Comparison of ENCODE assay signal across 10 cellular contexts in genomic region chr9:133119039-133119438, GRCh38. TPM values are rescaled to one million over a fixed set of nuclear protein-coding genes. Genes with fewer than 3 reads are reported as not detected.
DNase-seq lines count a peak whose midpoint lies in the region; ATAC-seq and TF ChIP-seq lines count a peak whose summit lies in the region.
"Had no signal": no experiment of that assay in that cellular context is flagged by ENCODE, and none has a peak within 500 bp of the region (broad histone marks: within the 10 kb centered on the region; RNA-seq: fewer than 3 reads in every experiment).

No MANE protein-coding gene starts in this region.

- TF ChIP-seq EP300 in suprapubic skin (IDR thresholded peaks at IDR 0.05): no peak

- no peaks in the 10 kb centered on the region for H3K9me3 Mint-ChIP-seq in T-helper 1 cell treated with Interleukin-12 subunit alpha and Interleukin-12 subunit beta and Interleukin-4 antibody, amounts not matched to agents 30 μg/mL and 1 μg/mL, for 36 hours

- H3K4me1 Mint-ChIP-seq in T-helper 1 cell treated with Interleukin-12 subunit alpha and Interleukin-12 subunit beta and Interleukin-4 antibody, amounts not matched to agents 30 μg/mL and 1 μg/mL, for 36 hours (ENCODE audit: low read depth): peaks cover 58% of the 10 kb centered on the region

- DNase-seq in T-helper 1 cell: no peak
- no peak for DNase-seq in colonic mucosa
- DNase-seq in medulla oblongata (ENCODE audit: extremely low spot score): peak; percentile 89
- DNase-seq in suprapubic skin (ENCODE audit: low spot score in 2 of 2): peak in 1 of 2 donors; percentile 87
- DNase-seq in NOMO-1 (lab: John Stamatoyannopoulos, UW; ENCODE audit: unreplicated experiment in 2 of 2): no peak
- DNase-seq: SHP77 treated with DMSO at 0.1 percent for 48 hours had no signal

- intact Hi-C loops in colonic mucosa (cut with DNase I): no loop called here

- H3K36me3 ChIP-seq in colonic mucosa (no peaks in the 10 kb centered on the region), suprapubic skin (no peaks in the 10 kb centered on the region)
- H3K36me3 ChIP-seq: pancreas had no signal

- H3K9ac ChIP-seq in colonic mucosa (ENCODE audit: low read depth in 2 of 2, low read length in 2 of 2): peak overlapping the region; percentile 46 to 53

- peak overlapping the region; percentile 71 for H3K27ac Mint-ChIP-seq in T-helper 1 cell treated with Interleukin-12 subunit alpha and Interleukin-12 subunit beta and Interleukin-4 antibody, amounts not matched to agents 30 μg/mL and 1 μg/mL, for 36 hours

- H3K9me3 ChIP-seq in colonic mucosa (no peaks in the 10 kb centered on the region), suprapubic skin (no peaks in the 10 kb centered on the region)
- H3K9me3 ChIP-seq: pancreas had no signal

- H3K27ac ChIP-seq in colonic mucosa: peak overlapping the region; percentile 22
- peak overlapping the region; percentile 98 for H3K27ac ChIP-seq in suprapubic skin

- peak overlapping the region; percentile 87 for H3K4me3 ChIP-seq in colonic mucosa
- H3K4me3 ChIP-seq in suprapubic skin: peak overlapping the region; percentile 93

- H3K27me3 Mint-ChIP-seq in T-helper 1 cell treated with Interleukin-12 subunit alpha and Interleukin-12 subunit beta and Interleukin-4 antibody, amounts not matched to agents 30 μg/mL and 1 μg/mL, for 36 hours (ENCODE audit: low read depth): no peaks in the 10 kb centered on the region

- no peak for TF ChIP-seq POLR2A in suprapubic skin (IDR thresholded peaks at IDR 0.05)

- H3K36me3 Mint-ChIP-seq in T-helper 1 cell treated with Interleukin-12 subunit alpha and Interleukin-12 subunit beta and Interleukin-4 antibody, amounts not matched to agents 30 μg/mL and 1 μg/mL, for 36 hours (ENCODE audit: low read depth): peaks cover 6% of the 10 kb centered on the region

- peak overlapping the region; percentile 71 for H3K4me3 Mint-ChIP-seq in T-helper 1 cell treated with Interleukin-12 subunit alpha and Interleukin-12 subunit beta and Interleukin-4 antibody, amounts not matched to agents 30 μg/mL and 1 μg/mL, for 36 hours

- WGBS in suprapubic skin: 8% methylated on average over 10 of the region's 10 CpGs

- ATAC-seq in GM18858 (IDR thresholded peaks at IDR 0.05; ENCODE audit: unreplicated experiment): no peak
- no peak for ATAC-seq in HG03342 (IDR thresholded peaks at IDR 0.05; ENCODE audit: unreplicated experiment)

- H3K27me3 ChIP-seq in colonic mucosa: no peaks in the 10 kb centered on the region
- no peaks in the 10 kb centered on the region for H3K27me3 ChIP-seq in suprapubic skin
- H3K27me3 ChIP-seq: pancreas had no signal

- TF ChIP-seq CTCF in colonic mucosa (IDR thresholded peaks at IDR 0.05) (no peak), suprapubic skin (IDR thresholded peaks at IDR 0.05) (no peak)

- H3K4me1 ChIP-seq in colonic mucosa (peaks cover 33% of the 10 kb centered on the region), suprapubic skin (peaks cover 89% of the 10 kb centered on the region)

RNA-seq across cellular contexts. Expression of gene RALGDS, which starts 2.0 kb away (rescaled TPM):
- 10 to 100 TPM; 24.2 to 39.7 TPM for total RNA-seq in colonic mucosa
- total RNA-seq in suprapubic skin: 100 to 1,000 TPM; 173 to 244 (median 212) TPM

RNA-seq across cellular contexts. Expression of gene GBGT1, which starts 44.7 kb away (rescaled TPM):
- total RNA-seq in colonic mucosa (1 to 10 TPM; 4.6 to 4.8 TPM), suprapubic skin (10 to 100 TPM in 1 of 4 donors, 1 to 10 TPM in 3; 2.6 to 14.6 (median 5.8) TPM)

RNA-seq across cellular contexts. Expression of gene CEL, which starts 57.3 kb away (rescaled TPM):
- 10 to 100 TPM in 1 of 2 donors, under 1 TPM in 1; 0.61 to 16.6 TPM for total RNA-seq in colonic mucosa
- total RNA-seq in suprapubic skin: 10 to 100 TPM in 1 of 4 donors, 1 to 10 TPM in 3; 5.2 to 10.7 (median 5.9) TPM

Comparison
In these comparisons a context has a peak if more than half of its experiments do, and no peak if none do; other contexts are left out.
1. RNA of gene RALGDS, which starts 2.0 kb away (total RNA-seq): 173 to 244 TPM in suprapubic skin; 24.2 to 39.7 TPM in colonic mucosa; every median in the first group is over 4 times any median in the second.